Comparison of ENCODE assay signal across 1 cellular context in genomic region chr12:55619352-55620138, GRCh38.
TF ChIP-seq lines count a peak whose summit lies in the region.

No MANE protein-coding gene starts in this region.

TF ChIP-seq in H1, 55 proteins besides CTCF, POLR2A, EP300 and RAD21:
- TF ChIP-seq MAFK (IDR thresholded peaks at IDR 0.05; ENCODE audit: low read depth, low read length) (no peak), SRF (IDR thresholded peaks at IDR 0.05; ENCODE audit: low read depth, low read length) (no peak), CREB1 (IDR thresholded peaks at IDR 0.05) (peak; percentile 49; the same call in 1 of the 2 replicates), MAX (IDR thresholded peaks at IDR 0.05) (peak; percentile 70; the same call in 1 of the 2 replicates), RBBP5 (IDR thresholded peaks at IDR 0.05; ENCODE audit: borderline replicate concordance, low read depth, low read length) (no peak), CHD7 (IDR thresholded peaks at IDR 0.05; ENCODE audit: insufficient replicate concordance, low read length) (no peak), SIN3A (conservative IDR thresholded peaks at IDR 0.05 in 1 of 2, IDR thresholded peaks at IDR 0.05 in 1 of 2; ENCODE audit: low read depth in 1 of 2, low read length in 2 of 2) (0 out of 4 replicates have a peak, but pooled peaks of 1 of the 2 experiments have one; percentile 20), NRF1 (IDR thresholded peaks at IDR 0.05; ENCODE audit: low read depth, low read length) (no peak), USF2 (IDR thresholded peaks at IDR 0.05; ENCODE audit: low read length) (peak; percentile 61; the same call in 1 of the 2 replicates), TCF12 (IDR thresholded peaks at IDR 0.05; ENCODE audit: low read depth, low read length) (no peak), CEBPB (IDR thresholded peaks at IDR 0.05; ENCODE audit: low read depth, low read length) (peak; percentile 56; the same call in 1 of the 2 replicates), RNF2 (IDR thresholded peaks at IDR 0.05; ENCODE audit: borderline replicate concordance, low read depth, low read length, missing control alignments, poor library complexity, severe bottlenecking) (no peak), SAP30 (IDR thresholded peaks at IDR 0.05; ENCODE audit: insufficient read depth, insufficient replicate concordance, low read length) (no peak), TEAD4 (IDR thresholded peaks at IDR 0.05; ENCODE audit: low read depth, low read length) (peak; percentile 81), NANOG (IDR thresholded peaks at IDR 0.05; ENCODE audit: insufficient read depth, low read depth, low read length, poor library complexity, severe bottlenecking) (no peak), SIX5 (IDR thresholded peaks at IDR 0.05; ENCODE audit: low read depth, low read length) (no peak), ATF3 (IDR thresholded peaks at IDR 0.05; ENCODE audit: insufficient read depth, low read depth, low read length) (peak; percentile 29; the same call in 1 of the 2 replicates), JUN (IDR thresholded peaks at IDR 0.05; ENCODE audit: low read depth, low read length) (peak; percentile 79; the same call in 1 of the 2 replicates), JUND (IDR thresholded peaks at IDR 0.05; ENCODE audit: low read length) (peak; percentile 84)
